Comparison of ENCODE assay signal across 1 cellular context in genomic region chr10:6950133-6950532, GRCh38.
TF ChIP-seq lines count a peak whose summit lies in the region.

No MANE protein-coding gene starts in this region.

TF ChIP-seq in K562, 482 proteins besides CTCF, POLR2A, EP300 and RAD21:
- TF ChIP-seq CBFB (CRISPR knock-in tag; IDR thresholded peaks at IDR 0.05) (no peak), KDM4B (IDR thresholded peaks at IDR 0.05; ENCODE audit: borderline replicate concordance in 2 of 2, low read depth in 1 of 2) (no peak), ZNF668 (CRISPR knock-in tag; IDR thresholded peaks at IDR 0.05) (no peak), CAMTA2 (CRISPR knock-in tag; conservative IDR thresholded peaks at IDR 0.05) (no peak), SP2 (IDR thresholded peaks at IDR 0.05; ENCODE audit: extremely low read depth, low read depth, low read length, poor library complexity, severe bottlenecking) (no peak), NEUROD1 (IDR thresholded peaks at IDR 0.05; ENCODE audit: borderline replicate concordance, low read depth, low read length, partially characterized antibody) (no peak), FOS (IDR thresholded peaks at IDR 0.05; ENCODE audit: extremely low read depth, insufficient read length) (no peak), SMARCA5 (IDR thresholded peaks at IDR 0.05) (no peak), GABPB1 (CRISPR knock-in tag; IDR thresholded peaks at IDR 0.05) (no peak), EHMT2 (IDR thresholded peaks at IDR 0.05) (no peak), KAT8 (IDR thresholded peaks at IDR 0.05; ENCODE audit: low read depth) (no peak), TCF15 (CRISPR knock-in tag; IDR thresholded peaks at IDR 0.05) (no peak)
